Comparison of ENCODE assay signal across 9 cellular contexts in genomic region chr17:27282054-27282501, GRCh38. TPM values are rescaled to one million over a fixed set of nuclear protein-coding genes. Genes with fewer than 3 reads are reported as not detected.
DNase-seq lines count a peak whose midpoint lies in the region; ATAC-seq and TF ChIP-seq lines count a peak whose summit lies in the region.
"Had no signal": no experiment of that assay in that cellular context is flagged by ENCODE, and none has a peak within 500 bp of the region (broad histone marks: within the 10 kb centered on the region; RNA-seq: fewer than 3 reads in every experiment).

No MANE protein-coding gene starts in this region.

- peak overlapping the region; percentile 30 for H3K4me2 ChIP-seq in OCI-LY7 (ENCODE audit: low read length)

- no peaks in the 10 kb centered on the region for H3K27me3 Mint-ChIP-seq in memory B cell
- H3K27me3 Mint-ChIP-seq in activated naive CD4-positive, alpha-beta T cell treated with anti-CD3 and anti-CD28 coated beads for 36 hours (ENCODE audit: low read depth) = peaks cover 2% of the 10 kb centered on the region
- H3K27me3 Mint-ChIP-seq in endothelial cell (ENCODE audit: unreplicated experiment) = no peaks in the 10 kb centered on the region

- BruUV-seq in OCI-LY7 (replicated peaks; lab: Mats Ljungman, UMichigan) = no TSS peak

- H3K36me3 ChIP-seq in OCI-LY7 (ENCODE audit: insufficient read depth, low read length) = no peaks in the 10 kb centered on the region

- CTCF ChIA-PET in OCI-LY7 (lab: Charles Lee; ENCODE audit: unreplicated experiment) = interaction anchor here (1.4 kb wide), 1 partner anchor 9 kb away, joined by 11 read pairs; no protein-coding TSS in a partner anchor
- CTCF ChIA-PET in activated naive CD4-positive, alpha-beta T cell treated with anti-CD3 and anti-CD28 coated beads for 36 hours (lab: Charles Lee) = interaction anchor here (1.1 kb wide), 1 partner anchor 319 kb away, joined by 3 read pairs; no protein-coding TSS in a partner anchor

- intact Hi-C loops in OCI-LY7 (cut with micrococcal nuclease; ENCODE audit: unreplicated experiment) = no loop called here
- intact Hi-C loops in activated naive CD4-positive, alpha-beta T cell treated with anti-CD3 and anti-CD28 coated beads for 36 hours (cut with micrococcal nuclease) = no loop called here

- H3K27ac ChIP-seq in OCI-LY7 (ENCODE audit: low read depth, low read length, poor library complexity, severe bottlenecking) = no peak overlapping the region

- no peaks in the 10 kb centered on the region for H4K20me1 ChIP-seq in OCI-LY7 (ENCODE audit: insufficient read depth, low read length)

- H3K9me3 Mint-ChIP-seq in memory B cell (no peaks in the 10 kb centered on the region), endothelial cell (ENCODE audit: unreplicated experiment) (no peaks in the 10 kb centered on the region)
- no peaks in the 10 kb centered on the region for H3K9me3 Mint-ChIP-seq in activated naive CD4-positive, alpha-beta T cell treated with anti-CD3 and anti-CD28 coated beads for 36 hours

- ATAC-seq in memory B cell (ENCODE audit: low read depth) = peak; percentile 88

- peaks cover 27% of the 10 kb centered on the region for H3K4me1 Mint-ChIP-seq in memory B cell
- H3K4me1 Mint-ChIP-seq in activated naive CD4-positive, alpha-beta T cell treated with anti-CD3 and anti-CD28 coated beads for 36 hours (ENCODE audit: low read depth) = no peaks in the 10 kb centered on the region
- H3K4me1 Mint-ChIP-seq in endothelial cell (ENCODE audit: unreplicated experiment) = peaks cover 14% of the 10 kb centered on the region

- H3K79me2 ChIP-seq in OCI-LY7 (ENCODE audit: insufficient read depth, low read depth, low read length) = no peaks in the 10 kb centered on the region

- 0 out of 2 replicates have a peak overlapping the region, but pooled peaks have one; percentile 49 for H2AFZ ChIP-seq in OCI-LY7 (ENCODE audit: low read length)

- H3K9me2 ChIP-seq in OCI-LY7 (ENCODE audit: insufficient read depth, low read length) = no peaks in the 10 kb centered on the region

- POLR2A ChIA-PET in OCI-LY7 (lab: Charles Lee) = interaction anchor here (0.6 to 0.8 kb wide), 2 partner anchors 12 to 53 kb away, joined by 3 to 7 read pairs; no protein-coding TSS in a partner anchor

- H3K36me3 Mint-ChIP-seq in memory B cell (no peaks in the 10 kb centered on the region), endothelial cell (ENCODE audit: low read depth, unreplicated experiment) (no peaks in the 10 kb centered on the region)
- no peaks in the 10 kb centered on the region for H3K36me3 Mint-ChIP-seq in activated naive CD4-positive, alpha-beta T cell treated with anti-CD3 and anti-CD28 coated beads for 36 hours (ENCODE audit: low read depth)

- DNase-seq in GM10266 (ENCODE audit: extremely low spot score) (peak; percentile 40), HCEC 1CT (peak; percentile 9), OCI-LY7 (ENCODE audit: low spot score) (peak; percentile 21), memory B cell (ENCODE audit: low spot score in 2 of 2) (peak in 1 of 2 donors; percentile 24), endothelial cell (ENCODE audit: low spot score) (no peak), NCI-H1105 (lab: John Stamatoyannopoulos, UW) (no peak)
- no peak for DNase-seq in activated naive CD4-positive, alpha-beta T cell treated with anti-CD3 and anti-CD28 coated beads for 36 hours
- DNase-seq in activated effector memory CD4-positive, alpha-beta T cell treated with anti-CD3 and anti-CD28 coated beads, Interleukin-2, amount 50 U/mL, for 16 hours = no peak
- DNase-seq: DMS153 had no signal

- no peak for TF ChIP-seq CTCF in GM10266 (IDR thresholded peaks at IDR 0.05; ENCODE audit: control insufficient read depth, insufficient read depth, low read depth, missing control alignments)
- no peak for TF ChIP-seq CTCF in OCI-LY7 (conservative IDR thresholded peaks at IDR 0.05; ENCODE audit: low read length)
- TF ChIP-seq CTCF in endothelial cell (IDR thresholded peaks at IDR 0.05; ENCODE audit: unreplicated experiment) = no peak

- H3K27ac Mint-ChIP-seq in memory B cell (peak overlapping the region; percentile 90), endothelial cell (ENCODE audit: unreplicated experiment) (no peak overlapping the region)
- no peak overlapping the region for H3K27ac Mint-ChIP-seq in activated naive CD4-positive, alpha-beta T cell treated with anti-CD3 and anti-CD28 coated beads for 36 hours

- H3K9me3 ChIP-seq in OCI-LY7 (ENCODE audit: low read length) = no peaks in the 10 kb centered on the region

- H3K4me3 Mint-ChIP-seq in memory B cell = peak overlapping the region; percentile 18
- H3K4me3 Mint-ChIP-seq in activated naive CD4-positive, alpha-beta T cell treated with anti-CD3 and anti-CD28 coated beads for 36 hours = no peak overlapping the region
- no peak overlapping the region for H3K4me3 Mint-ChIP-seq in endothelial cell (ENCODE audit: unreplicated experiment)

- H3K4me3 ChIP-seq in OCI-LY7 (ENCODE audit: low read depth, low read length, poor library complexity, severe bottlenecking) = no peak overlapping the region

- peaks cover 16% of the 10 kb centered on the region for H3K4me1 ChIP-seq in OCI-LY7 (ENCODE audit: insufficient read depth, low read length, poor library complexity, severe bottlenecking)

RNA-seq across cellular contexts. Expression of gene WSB1, which starts 11.8 kb away (rescaled TPM):
- total RNA-seq in OCI-LY7 (2014; rRNA removed; shearing (Covaris generic)) = 86.0 and 118 TPM in 2 replicates
- total RNA-seq in OCI-LY7 (2022) (115 and 118 TPM in 2 replicates), endothelial cell (ENCODE audit: unreplicated experiment) (443 TPM)
- 100 to 1,000 TPM; 112 to 118 TPM for total RNA-seq in activated naive CD4-positive, alpha-beta T cell treated with anti-CD3 and anti-CD28 coated beads for 36 hours

Comparison
In these comparisons a context has a peak if more than half of its experiments do, and no peak if none do; other contexts are left out.
1. DNase-seq: peak in GM10266 (single experiment), HCEC 1CT (single experiment) and OCI-LY7 (single experiment); none in activated naive CD4-positive, alpha-beta T cell treated with anti-CD3 and anti-CD28 coated beads for 36 hours (single experiment), endothelial cell (single experiment), NCI-H1105 (single experiment) and activated effector memory CD4-positive, alpha-beta T cell treated with anti-CD3 and anti-CD28 coated beads, Interleukin-2, amount 50 U/mL, for 16 hours (single experiment).